ENCODE assay signal across 15 cellular contexts in the genomic region with DNA sequence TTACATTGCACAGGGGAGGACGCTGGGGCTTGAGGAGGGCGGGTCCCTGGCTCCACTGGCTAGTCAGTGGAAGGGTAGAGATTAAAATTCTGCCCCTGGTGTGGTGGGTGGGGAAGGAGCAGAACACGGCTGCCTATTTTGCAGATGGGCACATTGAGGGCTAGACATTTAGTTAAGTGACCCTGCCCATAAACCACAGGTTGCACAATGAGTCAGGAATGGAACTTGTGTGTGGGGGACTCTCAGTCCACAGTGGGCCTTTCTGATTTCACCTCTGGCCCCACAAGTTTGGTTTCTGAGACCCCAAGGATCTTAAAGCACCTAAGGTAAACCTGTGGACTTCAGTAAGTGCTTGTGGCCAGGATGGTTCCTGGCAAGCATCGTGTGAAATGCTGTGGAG. TPM values are rescaled to one million over a fixed set of nuclear protein-coding genes. Genes with fewer than 3 reads are reported as not detected.
A peak's percentile ranks its signal among the peaks of the same experiment; 100 is the strongest.
DNase-seq lines count a peak whose midpoint lies in the region; ATAC-seq and TF ChIP-seq lines count a peak whose summit lies in the region.
"Had no signal": no experiment of that assay in that cellular context is flagged by ENCODE, and none has a peak within 500 bp of the region (broad histone marks: within the 10 kb centered on the region; RNA-seq: fewer than 3 reads in every experiment).

No MANE protein-coding gene starts in this region.

- peaks cover 18 to 27% of the 10 kb centered on the region in 2 donors for H3K36me3 Mint-ChIP-seq in CD4-positive, alpha-beta memory T cell
- no peaks in the 10 kb centered on the region for H3K36me3 Mint-ChIP-seq in activated CD8-positive, alpha-beta memory T cell treated with anti-CD3 and anti-CD28 coated beads, Interleukin-2, amount 10 ng/mL, durations not matched to agents 7 days and 5 days

- no peak overlapping the region for H4K8ac ChIP-seq in neuronal stem cell (ENCODE audit: low read depth, low read length)

- H3K4ac ChIP-seq in neuronal stem cell (ENCODE audit: low read length): no peak overlapping the region

- peaks cover 0 to 2% (median 0%) of the 10 kb centered on the region in 8 donors for H3K9me3 Mint-ChIP-seq in CD4-positive, alpha-beta memory T cell
- H3K9me3 Mint-ChIP-seq in activated CD8-positive, alpha-beta memory T cell treated with anti-CD3 and anti-CD28 coated beads, Interleukin-2, amount 10 ng/mL, durations not matched to agents 7 days and 5 days (ENCODE audit: low read depth): no peaks in the 10 kb centered on the region
- H3K9me3 Mint-ChIP-seq: H9 had no signal

- no peaks in the 10 kb centered on the region for H3K27me3 ChIP-seq in BLaER1 treated with 17β-estradiol and CSF1 and Interleukin-3, amounts not matched to agents 10 nM and 100 nM
- no peaks in the 10 kb centered on the region for H3K27me3 ChIP-seq in CD4-positive, alpha-beta memory T cell (ENCODE audit: insufficient read depth, low read length)
- H3K27me3 ChIP-seq in Loucy (ENCODE audit: insufficient read depth, low read length, poor library complexity, severe bottlenecking) (no peaks in the 10 kb centered on the region), neuronal stem cell (ENCODE audit: control insufficient read depth in 3 of 3, insufficient read depth in 3 of 3, low read depth in 1 of 3, low read length in 3 of 3) (peaks cover 0 to 16% (median 0%) of the 10 kb centered on the region in 3 experiments)

- peak overlapping the region; percentile 40 to 93 (median 85); a peak in 20 of 22 replicates for H3K4me2 ChIP-seq in BLaER1 treated with 17β-estradiol and CSF1 and Interleukin-3, amounts not matched to agents 10 nM and 100 nM
- H3K4me2 ChIP-seq in Loucy (ENCODE audit: low read depth, low read length, poor library complexity, severe bottlenecking) (peak overlapping the region; percentile 28), neuronal stem cell (ENCODE audit: insufficient read depth, low read length, poor library complexity, severe bottlenecking) (no peak overlapping the region)

- no peak overlapping the region for H3K18ac ChIP-seq in neuronal stem cell (ENCODE audit: low read length)

- H3K4me3 Mint-ChIP-seq in CD4-positive, alpha-beta memory T cell: peak overlapping the region in 2 of 8 donors; percentile 12 to 23
- H3K4me3 Mint-ChIP-seq in activated CD8-positive, alpha-beta memory T cell treated with anti-CD3 and anti-CD28 coated beads, Interleukin-2, amount 10 ng/mL, durations not matched to agents 7 days and 5 days: no peak overlapping the region
- H3K4me3 Mint-ChIP-seq: B cell, H9 had no signal

- H3K4me3 ChIP-seq in BLaER1 treated with 17β-estradiol and CSF1 and Interleukin-3, amounts not matched to agents 10 nM and 100 nM: no peak overlapping the region
- no peak overlapping the region for H3K4me3 ChIP-seq in CD4-positive, alpha-beta memory T cell (ENCODE audit: low read length in 2 of 2)
- no peak overlapping the region for H3K4me3 ChIP-seq in Loucy (ENCODE audit: low read length, poor library complexity, severe bottlenecking)
- no peak overlapping the region for H3K4me3 ChIP-seq in neuronal stem cell (ENCODE audit: low read length in 2 of 2)

- H2BK120ac ChIP-seq in neuronal stem cell (ENCODE audit: low read depth, low read length): no peak overlapping the region

- H2BK5ac ChIP-seq in neuronal stem cell (ENCODE audit: low read length): no peak overlapping the region

- no peaks in the 10 kb centered on the region for H3K79me2 ChIP-seq in Loucy (ENCODE audit: insufficient read depth, low read length)

- DNase-seq in CD4-positive, alpha-beta memory T cell: no peak
- DNase-seq in neuronal stem cell (ENCODE audit: low spot score): no peak
- no peak for DNase-seq in NCI-H187 treated with DMSO at 0.1 percent for 48 hours (lab: John Stamatoyannopoulos, UW)
- DNase-seq in NCI-H2227 treated with DMSO at 0.1 percent for 48 hours (lab: John Stamatoyannopoulos, UW): no peak
- DNase-seq in activated CD8-positive, alpha-beta memory T cell treated with anti-CD3 and anti-CD28 coated beads, Interleukin-2, amount 10 ng/mL, durations not matched to agents 7 days and 5 days: no peak
- DNase-seq: Caco-2, H9, NCI-H1417, NCI-H2029, NCI-H510A, SHP77 had no signal

- H4K91ac ChIP-seq in neuronal stem cell (ENCODE audit: low read depth, low read length, poor library complexity): no peak overlapping the region

- H3K4me1 Mint-ChIP-seq in CD4-positive, alpha-beta memory T cell: peaks cover 40 to 90% (median 70%) of the 10 kb centered on the region in 4 donors
- peaks cover 43% of the 10 kb centered on the region for H3K4me1 Mint-ChIP-seq in activated CD8-positive, alpha-beta memory T cell treated with anti-CD3 and anti-CD28 coated beads, Interleukin-2, amount 10 ng/mL, durations not matched to agents 7 days and 5 days

- POLR2A ChIA-PET in CD4-positive, alpha-beta memory T cell (lab: Charles Lee; ENCODE audit: partially characterized antibody): interaction anchor here (16.9 kb wide), 1 partner anchor 23 kb away, joined by 977 read pairs; a partner anchor contains a TSS

- TF ChIP-seq CTCF in Loucy (conservative IDR thresholded peaks at IDR 0.05; ENCODE audit: low read length): no peak

- H3K4me1 ChIP-seq in BLaER1 treated with 17β-estradiol and CSF1 and Interleukin-3, amounts not matched to agents 10 nM and 100 nM: peaks cover 34 to 73% (median 65%) of the 10 kb centered on the region in 10 experiments
- peaks cover 49% of the 10 kb centered on the region for H3K4me1 ChIP-seq in CD4-positive, alpha-beta memory T cell (ENCODE audit: insufficient read depth, low read length)
- peaks cover 33% of the 10 kb centered on the region for H3K4me1 ChIP-seq in Loucy (ENCODE audit: insufficient read depth, low read length, poor library complexity, severe bottlenecking)
- peaks cover under 1 to 10% of the 10 kb centered on the region in 2 donors for H3K4me1 ChIP-seq in neuronal stem cell (ENCODE audit: control insufficient read depth in 2 of 2, insufficient read depth in 1 of 2, low read depth in 1 of 2, low read length in 2 of 2)
- H3K4me1 ChIP-seq: Caco-2 had no signal

- H3K27ac Mint-ChIP-seq in CD4-positive, alpha-beta memory T cell: peak overlapping the region in 6 of 7 donors; percentile 17 to 92 (median 70)
- no peak overlapping the region for H3K27ac Mint-ChIP-seq in activated CD8-positive, alpha-beta memory T cell treated with anti-CD3 and anti-CD28 coated beads, Interleukin-2, amount 10 ng/mL, durations not matched to agents 7 days and 5 days
- H3K27ac Mint-ChIP-seq: H9 had no signal

- H3K23ac ChIP-seq in neuronal stem cell (ENCODE audit: low read depth, low read length, poor library complexity): no peak overlapping the region

- H2AFZ ChIP-seq in Loucy (ENCODE audit: low read length): no peak overlapping the region
- H2AFZ ChIP-seq in neuronal stem cell (ENCODE audit: low read length): no peak overlapping the region

- peak overlapping the region; percentile 18 for H2AK5ac ChIP-seq in neuronal stem cell (ENCODE audit: low read depth, low read length)

- intact Hi-C loops in CD4-positive, alpha-beta memory T cell (cut with micrococcal nuclease): no loop called here

- peak overlapping the region in 7 of 11 experiments; percentile 4 to 42 (median 24); a peak in 6 of 22 replicates for H3K9ac ChIP-seq in BLaER1 treated with 17β-estradiol and CSF1 and Interleukin-3, amounts not matched to agents 10 nM and 100 nM
- H3K9ac ChIP-seq in Loucy (ENCODE audit: low read depth, low read length, poor library complexity, severe bottlenecking) (no peak overlapping the region), neuronal stem cell (ENCODE audit: low read depth, low read length, poor library complexity) (no peak overlapping the region)

- H3K79me1 ChIP-seq in neuronal stem cell (ENCODE audit: low read depth, low read length): no peaks in the 10 kb centered on the region

- no peaks in the 10 kb centered on the region for H3K9me2 ChIP-seq in Loucy (replicated peaks; ENCODE audit: low read depth, low read length)

- no CpG with 5 or more reads among the region's 4 CpGs for WGBS in neuronal stem cell (ENCODE audit: extremely low coverage in 2 of 2, insufficient read length in 2 of 2, insufficient replicate concordance in 1 of 2), 2 donors

- peak overlapping the region in 6 of 11 experiments; percentile 16 to 55 (median 42); a peak in 9 of 22 replicates for H3K27ac ChIP-seq in BLaER1 treated with 17β-estradiol and CSF1 and Interleukin-3, amounts not matched to agents 10 nM and 100 nM
- H3K27ac ChIP-seq in CD4-positive, alpha-beta memory T cell (ENCODE audit: low read depth, low read length): no peak overlapping the region
- no peak overlapping the region for H3K27ac ChIP-seq in neuronal stem cell (replicated peaks; ENCODE audit: low read length)

- H4K20me1 ChIP-seq in BLaER1 treated with 17β-estradiol and CSF1 and Interleukin-3, amounts not matched to agents 10 nM and 100 nM: peaks cover 0 to 19% (median 0%) of the 10 kb centered on the region in 11 experiments; a peak in 4 of 22 replicates
- H4K20me1 ChIP-seq in Loucy (ENCODE audit: insufficient read depth, low read length, poor library complexity, severe bottlenecking): no peaks in the 10 kb centered on the region

- peak overlapping the region; percentile 86 for H2BK12ac ChIP-seq in neuronal stem cell (ENCODE audit: low read length)

- peaks cover 0 to 8% (median 6%) of the 10 kb centered on the region in 11 experiments; a peak in 10 of 22 replicates for H3K9me3 ChIP-seq in BLaER1 treated with 17β-estradiol and CSF1 and Interleukin-3, amounts not matched to agents 10 nM and 100 nM (replicated peaks in 1 of 11)
- no peaks in the 10 kb centered on the region for H3K9me3 ChIP-seq in CD4-positive, alpha-beta memory T cell (ENCODE audit: control insufficient read depth in 1 of 2, low read length in 2 of 2)
- H3K9me3 ChIP-seq in Loucy (ENCODE audit: insufficient read depth, low read depth, low read length) (no peaks in the 10 kb centered on the region), neuronal stem cell (replicated peaks in 1 of 2; ENCODE audit: control insufficient read depth in 2 of 2, insufficient read depth in 1 of 2, low read depth in 1 of 2, low read length in 2 of 2) (no peaks in the 10 kb centered on the region)
- H3K9me3 ChIP-seq: Caco-2 had no signal

- no peak for ATAC-seq in activated CD8-positive, alpha-beta memory T cell treated with anti-CD3 and anti-CD28 coated beads, Interleukin-2, amount 10 ng/mL, durations not matched to agents 7 days and 5 days
- ATAC-seq: SK-N-SH treated with all-trans-retinoic acid at 6 μM for 48 hours had no signal

- H3K14ac ChIP-seq in neuronal stem cell (ENCODE audit: low read length): no peak overlapping the region

- H2BK15ac ChIP-seq in neuronal stem cell (ENCODE audit: low read length): peak overlapping the region; percentile 41

- no peaks in the 10 kb centered on the region for H3K27me3 Mint-ChIP-seq in CD4-positive, alpha-beta memory T cell
- H3K27me3 Mint-ChIP-seq in activated CD8-positive, alpha-beta memory T cell treated with anti-CD3 and anti-CD28 coated beads, Interleukin-2, amount 10 ng/mL, durations not matched to agents 7 days and 5 days: peaks cover under 1% of the 10 kb centered on the region

- 0 out of 2 replicates have a peak, but pooled peaks cover 5% of the 10 kb centered on the region for H3F3A ChIP-seq in Loucy (ENCODE audit: low read depth)

- CTCF ChIA-PET in CD4-positive, alpha-beta memory T cell (lab: Charles Lee; ENCODE audit: partially characterized antibody): interaction anchor here (2.0 kb wide), 1 partner anchor 29 kb away, joined by 6 read pairs; no protein-coding TSS in a partner anchor
- CTCF ChIA-PET in activated CD8-positive, alpha-beta memory T cell treated with anti-CD3 and anti-CD28 coated beads, Interleukin-2, amount 10 ng/mL, durations not matched to agents 7 days and 5 days (lab: Charles Lee): interaction anchor here (0.6 kb wide), 1 partner anchor 270 kb away, joined by 4 read pairs; no protein-coding TSS in a partner anchor

- no peaks in the 10 kb centered on the region for H3K36me3 ChIP-seq in BLaER1 treated with 17β-estradiol and CSF1 and Interleukin-3, amounts not matched to agents 10 nM and 100 nM
- no peaks in the 10 kb centered on the region for H3K36me3 ChIP-seq in CD4-positive, alpha-beta memory T cell (ENCODE audit: insufficient read depth, low read length)
- no peaks in the 10 kb centered on the region for H3K36me3 ChIP-seq in Loucy (ENCODE audit: insufficient read depth, low read length)
- H3K36me3 ChIP-seq in neuronal stem cell (replicated peaks in 1 of 2; ENCODE audit: control insufficient read depth in 2 of 2, insufficient read depth in 2 of 2, low read length in 2 of 2): no peaks in the 10 kb centered on the region

RNA-seq across cellular contexts. Expression of a gene that starts 22.0 kb away (rescaled TPM):
- 10 to 100 TPM; 25.1 to 27.8 TPM for total RNA-seq in CD4-positive, alpha-beta memory T cell
- polyA plus RNA-seq in CD4-positive, alpha-beta memory T cell: 100 to 1,000 TPM; 151 to 226 TPM
- polyA plus RNA-seq in neuronal stem cell (2013, experiment 1 of 2): 113 TPM
- polyA plus RNA-seq in neuronal stem cell (2013, experiment 2 of 2): 106 TPM
- 10 to 100 TPM; 73.8 to 83.4 TPM for total RNA-seq in activated CD8-positive, alpha-beta memory T cell treated with anti-CD3 and anti-CD28 coated beads, Interleukin-2, amount 10 ng/mL, durations not matched to agents 7 days and 5 days

Comparison
In these comparisons a context has a peak if more than half of its experiments do, and no peak if none do; other contexts are left out.
1. H3K27ac ChIP-seq: peak in BLaER1 treated with 17β-estradiol and CSF1 and Interleukin-3, amounts not matched to agents 10 nM and 100 nM (6 of 11); none in CD4-positive, alpha-beta memory T cell (single experiment) and neuronal stem cell (single experiment).
2. H3K9ac ChIP-seq: peak in BLaER1 treated with 17β-estradiol and CSF1 and Interleukin-3, amounts not matched to agents 10 nM and 100 nM (7 of 11); none in Loucy (single experiment) and neuronal stem cell (single experiment).